ENCODE assay signal across 19 cellular contexts in the genomic region with DNA sequence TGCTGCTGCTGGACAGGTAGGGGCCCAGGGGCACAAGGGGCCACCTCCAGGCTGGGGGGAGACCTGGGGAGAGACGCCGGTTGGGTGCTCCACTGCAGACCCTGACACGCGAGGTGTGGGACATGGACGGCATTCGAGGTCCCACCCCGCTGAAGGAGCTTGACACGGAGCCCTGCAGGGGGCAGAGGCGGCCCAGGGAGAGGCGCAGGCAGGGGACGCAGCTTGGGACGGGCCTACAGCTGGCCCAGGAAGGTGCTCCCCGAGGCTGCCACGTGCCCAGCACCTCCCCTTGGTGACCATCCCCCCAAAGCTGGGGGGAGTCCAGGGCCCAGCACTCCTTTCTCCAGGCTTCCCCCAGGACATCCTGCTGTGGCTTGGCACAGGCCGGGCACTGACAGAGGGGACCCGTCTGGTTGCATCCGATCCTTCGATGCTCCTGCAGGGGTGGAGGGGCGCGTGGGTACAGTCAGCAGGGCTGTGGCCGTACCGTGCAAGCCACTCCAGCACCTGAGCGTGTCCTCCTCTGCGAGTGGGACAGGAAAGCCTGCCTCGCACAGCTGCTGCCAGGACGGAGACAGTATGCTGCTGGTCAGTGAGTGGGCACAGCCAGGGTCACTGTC.
DNase-seq lines count a peak whose midpoint lies in the region; ATAC-seq, FAIRE-seq and TF ChIP-seq lines count a peak whose summit lies in the region.
"Had no signal": no experiment of that assay in that cellular context is flagged by ENCODE, and none has a peak within 500 bp of the region (broad histone marks: within the 10 kb centered on the region; RNA-seq: fewer than 3 reads in every experiment).

No MANE protein-coding gene starts in this region.

- no peaks in the 10 kb centered on the region for H3K4me1 Mint-ChIP-seq in activated naive CD4-positive, alpha-beta T cell treated with anti-CD3 and anti-CD28 coated beads, Interleukin-2, amount 10 ng/mL, durations not matched to agents 7 days and 5 days
- H3K4me1 Mint-ChIP-seq in stimulated activated naive B cell treated with anti-CD40 and anti-IgM and Interleukin-4, amounts not matched to agents 10 μg/mL and 1 μg/mL and 100 μg/mL, for 72 hours = peaks cover 28 to 38% of the 10 kb centered on the region in 2 donors
- H3K4me1 Mint-ChIP-seq in stimulated activated naive CD8-positive, alpha-beta T cell treated with anti-CD3 and anti-CD28 coated beads, Interleukin-15, amount 100 ng/mL, for 72 hours = no peaks in the 10 kb centered on the region

- intact Hi-C loops in kidney (cut with DNase I) = no loop called here
- intact Hi-C loops in testis (cut with DNase I; ENCODE audit: low total_unique reads) = no loop called here

- CTCF ChIA-PET in activated naive CD4-positive, alpha-beta T cell treated with anti-CD3 and anti-CD28 coated beads, Interleukin-2, amount 10 ng/mL, durations not matched to agents 7 days and 5 days (lab: Charles Lee) = no interaction called here

- H3K4me1 ChIP-seq in kidney (ENCODE audit: control insufficient read depth in 1 of 2, insufficient read depth in 1 of 2, low read depth in 1 of 2, low read length in 2 of 2) (peaks cover 3 to 7% of the 10 kb centered on the region in 2 donors), testis (peaks cover 8% of the 10 kb centered on the region)
- H3K4me1 ChIP-seq: body of pancreas, neural progenitor cell had no signal

- H3K9me3 ChIP-seq in kidney (ENCODE audit: control insufficient read depth in 1 of 2, low read length in 2 of 2) = no peaks in the 10 kb centered on the region
- H3K9me3 ChIP-seq in testis = no peaks in the 10 kb centered on the region
- H3K9me3 ChIP-seq: body of pancreas had no signal

- no peak overlapping the region for H3K4me3 ChIP-seq in kidney (ENCODE audit: low read length in 2 of 2)
- no peak overlapping the region for H3K4me3 ChIP-seq in testis
- H3K4me3 ChIP-seq: body of pancreas, dorsolateral prefrontal cortex, neural progenitor cell had no signal

- peak; percentile 11 for DNase-seq in activated naive CD4-positive, alpha-beta T cell treated with anti-CD3 and anti-CD28 coated beads, Interleukin-2, amount 10 ng/mL, durations not matched to agents 7 days and 5 days
- DNase-seq in activated naive CD4-positive, alpha-beta T cell treated with Interleukin-2 at 50 U/mL for 16 hours = no peak
- DNase-seq in RPMI7951 (ENCODE audit: low read depth) (peak; percentile 39), kidney (peak; percentile 51), testis (no peak), SIG-M5 treated with dmso at 0.1 percent for 504 hours (lab: John Stamatoyannopoulos, UW; ENCODE audit: unreplicated experiment) (no peak)
- no peak for DNase-seq in stimulated activated naive B cell treated with anti-CD40 and anti-IgM and Interleukin-4, amounts not matched to agents 10 μg/mL and 1 μg/mL and 100 μg/mL, for 72 hours
- DNase-seq in stimulated activated naive CD8-positive, alpha-beta T cell treated with anti-CD3 and anti-CD28 coated beads, Interleukin-15, amount 100 ng/mL, for 72 hours = no peak
- DNase-seq: ACHN; activated CD4-positive, alpha-beta memory T cell treated with anti-CD3 and anti-CD28 coated beads for 36 hours; Calu3; NCI-H2029 treated with DMSO at 0.1 percent for 48 hours; NCI-H748 treated with DMSO at 0.1 percent for 48 hours; stimulated activated naive CD8-positive, alpha-beta T cell treated with anti-CD3 and anti-CD28 coated beads, Interleukin-15, Interleukin-2, amounts not matched to agents 100 U/mL and 50 U/mL, for 24 hours; T-helper 9 cell had no signal

- H3K27ac Mint-ChIP-seq in activated naive CD4-positive, alpha-beta T cell treated with anti-CD3 and anti-CD28 coated beads, Interleukin-2, amount 10 ng/mL, durations not matched to agents 7 days and 5 days = no peak overlapping the region
- H3K27ac Mint-ChIP-seq in stimulated activated naive B cell treated with anti-CD40 and anti-IgM and Interleukin-4, amounts not matched to agents 10 μg/mL and 1 μg/mL and 100 μg/mL, for 72 hours = peak overlapping the region; percentile 88
- no peak overlapping the region for H3K27ac Mint-ChIP-seq in stimulated activated naive CD8-positive, alpha-beta T cell treated with anti-CD3 and anti-CD28 coated beads, Interleukin-15, amount 100 ng/mL, for 72 hours
- H3K27ac Mint-ChIP-seq: activated CD4-positive, alpha-beta memory T cell treated with anti-CD3 and anti-CD28 coated beads for 36 hours; activated T-helper 17 cell treated with anti-CD3 and anti-CD28 coated beads, Interleukin-2, amount 50 U/mL, for 72 hours had no signal

- H3K36me3 Mint-ChIP-seq in activated naive CD4-positive, alpha-beta T cell treated with anti-CD3 and anti-CD28 coated beads, Interleukin-2, amount 10 ng/mL, durations not matched to agents 7 days and 5 days = peaks cover 13% of the 10 kb centered on the region
- H3K36me3 Mint-ChIP-seq in stimulated activated naive B cell treated with anti-CD40 and anti-IgM and Interleukin-4, amounts not matched to agents 10 μg/mL and 1 μg/mL and 100 μg/mL, for 72 hours = peaks cover 22 to 30% of the 10 kb centered on the region in 2 donors

- no peaks in the 10 kb centered on the region for H3K27me3 ChIP-seq in testis
- H3K27me3 ChIP-seq: body of pancreas, dorsolateral prefrontal cortex, neural progenitor cell had no signal

- peak; percentile 27 to 44 for ATAC-seq in stimulated activated naive B cell treated with anti-CD40 and anti-IgM and Interleukin-4, amounts not matched to agents 10 μg/mL and 1 μg/mL and 100 μg/mL, for 72 hours (replicated peaks)
- no peak for ATAC-seq in stimulated activated naive CD8-positive, alpha-beta T cell treated with anti-CD3 and anti-CD28 coated beads, Interleukin-15, amount 100 ng/mL, for 72 hours
- ATAC-seq: activated T-helper 17 cell treated with anti-CD3 and anti-CD28 coated beads, Interleukin-2, amount 50 U/mL, for 72 hours; body of pancreas; stimulated activated naive CD8-positive, alpha-beta T cell treated with anti-CD3 and anti-CD28 coated beads, Interleukin-15, Interleukin-2, amounts not matched to agents 100 U/mL and 50 U/mL, for 24 hours had no signal

- H3K36me3 ChIP-seq in kidney (ENCODE audit: control insufficient read depth in 1 of 2, insufficient read depth in 2 of 2, low read length in 2 of 2) = no peaks in the 10 kb centered on the region
- no peaks in the 10 kb centered on the region for H3K36me3 ChIP-seq in testis (ENCODE audit: low read depth, missing control alignments)
- H3K36me3 ChIP-seq: neural progenitor cell had no signal

- no peaks in the 10 kb centered on the region for H3K27me3 Mint-ChIP-seq in activated naive CD4-positive, alpha-beta T cell treated with anti-CD3 and anti-CD28 coated beads, Interleukin-2, amount 10 ng/mL, durations not matched to agents 7 days and 5 days
- H3K27me3 Mint-ChIP-seq in stimulated activated naive B cell treated with anti-CD40 and anti-IgM and Interleukin-4, amounts not matched to agents 10 μg/mL and 1 μg/mL and 100 μg/mL, for 72 hours = no peaks in the 10 kb centered on the region
- no peaks in the 10 kb centered on the region for H3K27me3 Mint-ChIP-seq in stimulated activated naive CD8-positive, alpha-beta T cell treated with anti-CD3 and anti-CD28 coated beads, Interleukin-15, amount 100 ng/mL, for 72 hours
- H3K27me3 Mint-ChIP-seq: activated CD4-positive, alpha-beta memory T cell treated with anti-CD3 and anti-CD28 coated beads for 36 hours; activated T-helper 17 cell treated with anti-CD3 and anti-CD28 coated beads, Interleukin-2, amount 50 U/mL, for 72 hours had no signal

- H3K9ac ChIP-seq in kidney (ENCODE audit: low read length in 2 of 2) = no peak overlapping the region
- H3K9ac ChIP-seq: neural progenitor cell had no signal

- TF ChIP-seq CTCF in kidney (IDR thresholded peaks at IDR 0.05; ENCODE audit: borderline replicate concordance, extremely low read depth, insufficient read depth) = no peak
- TF ChIP-seq CTCF in testis (IDR thresholded peaks at IDR 0.05) = no peak

- no peak for FAIRE-seq in kidney (lab: Jason Lieb, UNC)

- no peak for TF ChIP-seq POLR2A in testis (IDR thresholded peaks at IDR 0.05)

- H3K9me3 Mint-ChIP-seq in activated naive CD4-positive, alpha-beta T cell treated with anti-CD3 and anti-CD28 coated beads, Interleukin-2, amount 10 ng/mL, durations not matched to agents 7 days and 5 days = no peaks in the 10 kb centered on the region
- no peaks in the 10 kb centered on the region for H3K9me3 Mint-ChIP-seq in stimulated activated naive B cell treated with anti-CD40 and anti-IgM and Interleukin-4, amounts not matched to agents 10 μg/mL and 1 μg/mL and 100 μg/mL, for 72 hours
- no peaks in the 10 kb centered on the region for H3K9me3 Mint-ChIP-seq in stimulated activated naive CD8-positive, alpha-beta T cell treated with anti-CD3 and anti-CD28 coated beads, Interleukin-15, amount 100 ng/mL, for 72 hours
- H3K9me3 Mint-ChIP-seq: activated CD4-positive, alpha-beta memory T cell treated with anti-CD3 and anti-CD28 coated beads for 36 hours; activated T-helper 17 cell treated with anti-CD3 and anti-CD28 coated beads, Interleukin-2, amount 50 U/mL, for 72 hours; neural progenitor cell had no signal

- H3K27ac ChIP-seq in kidney (ENCODE audit: low read depth in 2 of 2, low read length in 2 of 2) = no peak overlapping the region
- no peak overlapping the region for H3K27ac ChIP-seq in testis
- H3K27ac ChIP-seq: body of pancreas, neural progenitor cell had no signal

- WGBS in testis, 2 donors = 82 to 85% methylated on average over 13 to 26 of the region's 26 CpGs

- H3K4me3 Mint-ChIP-seq in activated naive CD4-positive, alpha-beta T cell treated with anti-CD3 and anti-CD28 coated beads, Interleukin-2, amount 10 ng/mL, durations not matched to agents 7 days and 5 days = no peak overlapping the region
- no peak overlapping the region for H3K4me3 Mint-ChIP-seq in stimulated activated naive B cell treated with anti-CD40 and anti-IgM and Interleukin-4, amounts not matched to agents 10 μg/mL and 1 μg/mL and 100 μg/mL, for 72 hours
- no peak overlapping the region for H3K4me3 Mint-ChIP-seq in stimulated activated naive CD8-positive, alpha-beta T cell treated with anti-CD3 and anti-CD28 coated beads, Interleukin-15, amount 100 ng/mL, for 72 hours
- H3K4me3 Mint-ChIP-seq: activated CD4-positive, alpha-beta memory T cell treated with anti-CD3 and anti-CD28 coated beads for 36 hours; activated T-helper 17 cell treated with anti-CD3 and anti-CD28 coated beads, Interleukin-2, amount 50 U/mL, for 72 hours had no signal

Comparison
In these comparisons a context has a peak if more than half of its experiments do, and no peak if none do; other contexts are left out.
1. DNase-seq: peak in activated naive CD4-positive, alpha-beta T cell treated with anti-CD3 and anti-CD28 coated beads, Interleukin-2, amount 10 ng/mL, durations not matched to agents 7 days and 5 days (single experiment), RPMI7951 (single experiment) and kidney (single experiment); none in activated naive CD4-positive, alpha-beta T cell treated with Interleukin-2 at 50 U/mL for 16 hours (single experiment), stimulated activated naive B cell treated with anti-CD40 and anti-IgM and Interleukin-4, amounts not matched to agents 10 μg/mL and 1 μg/mL and 100 μg/mL, for 72 hours (single experiment), testis (single experiment), SIG-M5 treated with dmso at 0.1 percent for 504 hours (single experiment) and stimulated activated naive CD8-positive, alpha-beta T cell treated with anti-CD3 and anti-CD28 coated beads, Interleukin-15, amount 100 ng/mL, for 72 hours (0 of 2).